Comparison of ENCODE assay signal across 10 cellular contexts in genomic region chr2:219551412-219551811, GRCh38. TPM values are rescaled to one million over a fixed set of nuclear protein-coding genes. Genes with fewer than 3 reads are reported as not detected.
DNase-seq lines count a peak whose midpoint lies in the region; ATAC-seq, FAIRE-seq and TF ChIP-seq lines count a peak whose summit lies in the region.
"Had no signal": no experiment of that assay in that cellular context is flagged by ENCODE, and none has a peak within 500 bp of the region (broad histone marks: within the 10 kb centered on the region; RNA-seq: fewer than 3 reads in every experiment).

No MANE protein-coding gene starts in this region.

- H3K27ac Mint-ChIP-seq in natural killer cell treated with Interleukin-12 subunit alpha and Interleukin-12 subunit beta and Interleukin-15 and Interleukin-18, amount 100 ng/mL, for 72 hours, result no peak overlapping the region
- H3K27ac Mint-ChIP-seq in natural killer cell, result peak overlapping the region in 1 of 2 donors; percentile 87

- TF ChIP-seq CTCF in natural killer cell (IDR thresholded peaks at IDR 0.05), result no peak

- no peak for ATAC-seq in natural killer cell treated with Interleukin-12 subunit alpha and Interleukin-12 subunit beta and Interleukin-15 and Interleukin-18, amount 100 ng/mL, for 72 hours
- ATAC-seq in natural killer cell (no peak), HG03432 (IDR thresholded peaks at IDR 0.05; ENCODE audit: unreplicated experiment) (no peak)

- peak; percentile 50 for DNase-seq in natural killer cell treated with Interleukin-12 subunit alpha and Interleukin-12 subunit beta and Interleukin-15 and Interleukin-18, amount 100 ng/mL, for 72 hours (ENCODE audit: low spot score)
- DNase-seq in natural killer cell (no peak), amniotic epithelial cell (ENCODE audit: low read depth) (peak; percentile 56), iris pigment epithelial cell (ENCODE audit: low read depth) (peak; percentile 34), NCI-H1092 (lab: John Stamatoyannopoulos, UW) (no peak), GM12891 (ENCODE audit: insufficient read length, low spot score) (no peak), NCI-H69 (lab: John Stamatoyannopoulos, UW) (no peak)
- DNase-seq: NCI-H345; stimulated activated CD4-positive, alpha-beta T cell treated with anti-CD3 and anti-CD28 coated beads, Interleukin-4, amount 100 ng/mL, for 4 hours had no signal

- no peaks in the 10 kb centered on the region for H3K9me3 Mint-ChIP-seq in natural killer cell treated with Interleukin-12 subunit alpha and Interleukin-12 subunit beta and Interleukin-15 and Interleukin-18, amount 100 ng/mL, for 72 hours
- H3K9me3 Mint-ChIP-seq in natural killer cell, result no peaks in the 10 kb centered on the region

- no peak for FAIRE-seq in GM12891 (lab: Jason Lieb, UNC)

- peaks cover 16 to 19% of the 10 kb centered on the region in 2 donors for H3K27me3 Mint-ChIP-seq in natural killer cell treated with Interleukin-12 subunit alpha and Interleukin-12 subunit beta and Interleukin-15 and Interleukin-18, amount 100 ng/mL, for 72 hours
- H3K27me3 Mint-ChIP-seq in natural killer cell (ENCODE audit: low read depth in 2 of 2), result peaks cover 8 to 34% of the 10 kb centered on the region in 2 donors

- no peaks in the 10 kb centered on the region for H3K36me3 Mint-ChIP-seq in natural killer cell treated with Interleukin-12 subunit alpha and Interleukin-12 subunit beta and Interleukin-15 and Interleukin-18, amount 100 ng/mL, for 72 hours
- H3K36me3 Mint-ChIP-seq in natural killer cell, result no peaks in the 10 kb centered on the region

- TF ChIP-seq POLR2A in GM12891 (IDR thresholded peaks at IDR 0.05; ENCODE audit: low read depth, low read length), result no peak

- H3K4me3 Mint-ChIP-seq in natural killer cell treated with Interleukin-12 subunit alpha and Interleukin-12 subunit beta and Interleukin-15 and Interleukin-18, amount 100 ng/mL, for 72 hours, result no peak overlapping the region
- no peak overlapping the region for H3K4me3 Mint-ChIP-seq in natural killer cell

- H3K4me1 Mint-ChIP-seq in natural killer cell treated with Interleukin-12 subunit alpha and Interleukin-12 subunit beta and Interleukin-15 and Interleukin-18, amount 100 ng/mL, for 72 hours (ENCODE audit: low read depth in 2 of 2), result peaks cover under 1 to 4% of the 10 kb centered on the region in 2 donors
- peaks cover 5 to 17% of the 10 kb centered on the region in 2 donors for H3K4me1 Mint-ChIP-seq in natural killer cell

- intact Hi-C loops in natural killer cell (cut with micrococcal nuclease), result no loop called here

TF ChIP-seq in GM12891, 5 proteins besides CTCF, POLR2A, EP300 and RAD21:
- TF ChIP-seq POU2F2 (IDR thresholded peaks at IDR 0.05; ENCODE audit: low read depth, low read length) (no peak), POLR2AphosphoS5 (IDR thresholded peaks at IDR 0.05; ENCODE audit: low read depth, low read length) (no peak), TAF1 (IDR thresholded peaks at IDR 0.05; ENCODE audit: low read depth, low read length) (no peak), SPI1 (IDR thresholded peaks at IDR 0.05; ENCODE audit: low read depth, low read length) (no peak), PAX5 (IDR thresholded peaks at IDR 0.05; ENCODE audit: insufficient read depth, low read length, severe bottlenecking) (no peak)

RNA-seq across cellular contexts. Expression of gene TMEM198, which starts 7.6 kb away (rescaled TPM):
- 1 to 10 TPM; 3.6 to 7.6 TPM for total RNA-seq in natural killer cell treated with Interleukin-12 subunit alpha and Interleukin-12 subunit beta and Interleukin-15 and Interleukin-18, amount 100 ng/mL, for 72 hours
- 1 to 10 TPM; 1.7 to 2.3 (median 1.8) TPM for total RNA-seq in natural killer cell
- polyA plus RNA-seq in GM12891 (2012; ENCODE audit: low read depth, missing spikeins), result 0.50 TPM

RNA-seq across cellular contexts. Expression of gene CHPF, which starts 7.8 kb away (rescaled TPM):
- total RNA-seq in natural killer cell treated with Interleukin-12 subunit alpha and Interleukin-12 subunit beta and Interleukin-15 and Interleukin-18, amount 100 ng/mL, for 72 hours, result 10 to 100 TPM; 52.4 to 57.5 TPM
- 10 to 100 TPM in 2 of 3 donors, 1 to 10 TPM in 1; 9.6 to 19.2 (median 12.7) TPM for total RNA-seq in natural killer cell
- 2.8 TPM for polyA plus RNA-seq in GM12891 (2012; ENCODE audit: low read depth, missing spikeins)

RNA-seq across cellular contexts. Expression of gene OBSL1, which starts 19.9 kb away (rescaled TPM):
- total RNA-seq in natural killer cell treated with Interleukin-12 subunit alpha and Interleukin-12 subunit beta and Interleukin-15 and Interleukin-18, amount 100 ng/mL, for 72 hours, result 1 to 10 TPM in 1 of 2 donors, not detected in 1; 2.9 TPM
- total RNA-seq in natural killer cell, result 1 to 10 TPM in 1 of 3 donors, under 1 TPM in 2; 0.07 to 8.8 (median 0.32) TPM
- 0.08 TPM for polyA plus RNA-seq in GM12891 (2012; ENCODE audit: low read depth, missing spikeins)

RNA-seq across cellular contexts. Expression of gene INHA, which starts 20.7 kb away (rescaled TPM):
- not detected for total RNA-seq in natural killer cell treated with Interleukin-12 subunit alpha and Interleukin-12 subunit beta and Interleukin-15 and Interleukin-18, amount 100 ng/mL, for 72 hours
- not detected for total RNA-seq in natural killer cell
- polyA plus RNA-seq in GM12891 (2012; ENCODE audit: low read depth, missing spikeins), result not detected

RNA-seq across cellular contexts. Expression of gene ASIC4, which starts 37.1 kb away (rescaled TPM):
- total RNA-seq in natural killer cell treated with Interleukin-12 subunit alpha and Interleukin-12 subunit beta and Interleukin-15 and Interleukin-18, amount 100 ng/mL, for 72 hours, result under 1 TPM in 1 of 2 donors, not detected in 1; 0.12 TPM
- under 1 TPM in 2 of 3 donors, not detected in 1; 0.12 to 0.20 TPM for total RNA-seq in natural killer cell
- polyA plus RNA-seq in GM12891 (2012; ENCODE audit: low read depth, missing spikeins), result not detected

Comparison
In these comparisons a context has a peak if more than half of its experiments do, and no peak if none do; other contexts are left out.
1. DNase-seq: peak in natural killer cell treated with Interleukin-12 subunit alpha and Interleukin-12 subunit beta and Interleukin-15 and Interleukin-18, amount 100 ng/mL, for 72 hours (single experiment), amniotic epithelial cell (single experiment) and iris pigment epithelial cell (single experiment); none in natural killer cell (single experiment), NCI-H1092 (single experiment), GM12891 (single experiment) and NCI-H69 (single experiment).